In the genomic region with DNA sequence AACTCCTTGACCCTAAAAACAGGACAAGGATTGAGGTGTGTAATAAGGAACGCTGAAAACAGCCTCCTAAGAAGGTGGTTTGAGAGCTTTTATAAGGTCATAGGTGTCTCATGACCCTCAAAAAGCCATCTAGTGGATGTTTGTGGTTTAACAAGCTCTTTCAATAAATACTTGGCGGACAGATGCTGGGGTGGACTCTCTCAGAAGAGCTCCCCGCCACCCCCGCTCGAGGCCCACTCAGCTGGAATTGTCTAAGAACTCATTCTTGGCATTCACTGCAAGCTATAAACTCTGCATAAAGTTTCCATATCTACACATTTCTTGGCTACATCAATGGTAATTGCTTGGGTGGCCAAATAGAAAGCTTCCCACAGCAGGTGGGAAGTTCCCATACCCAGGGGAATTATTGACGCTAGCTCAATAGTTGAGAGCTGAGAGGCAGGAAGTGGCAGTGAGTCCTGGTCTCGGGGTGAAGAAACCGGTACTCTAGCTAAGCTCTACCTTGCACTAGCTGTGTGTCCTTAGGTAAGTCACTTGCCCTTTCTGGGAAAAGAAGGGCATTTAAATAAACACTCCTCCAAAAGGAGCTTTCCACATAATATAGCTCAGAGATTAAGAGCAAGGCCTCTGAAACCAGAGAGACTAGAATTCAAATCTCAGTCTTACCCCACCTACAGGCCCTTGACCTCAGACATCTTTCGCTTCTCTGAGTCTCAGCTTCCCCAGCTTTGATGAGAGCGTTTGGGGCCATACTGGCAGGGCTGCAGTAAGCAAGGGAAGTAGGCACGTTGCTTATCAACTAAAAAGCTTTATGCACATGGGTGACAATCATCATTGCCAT, we compare ENCODE assay signal across 1 cellular context.
A peak's percentile ranks its signal among the peaks of the same experiment; 100 is the strongest.
TF ChIP-seq lines count a peak whose summit lies in the region.

No MANE protein-coding gene starts in this region.

TF ChIP-seq in HepG2, 621 proteins besides CTCF, POLR2A, EP300 and RAD21:
- TF ChIP-seq NR2F6 (IDR thresholded peaks at IDR 0.05): peak; percentile 65
- peak; percentile 48; the same call in 1 of the 2 replicates for TF ChIP-seq NR2F6 (CRISPR knock-in tag; IDR thresholded peaks at IDR 0.05)
- TF ChIP-seq MIER3 (CRISPR knock-in tag; IDR thresholded peaks at IDR 0.05; ENCODE audit: borderline replicate concordance): no peak
TF ChIP-seq in HepG2: peak in this region for 1.
